In genomic region chr16:87664792-87665191, GRCh38 we compare ENCODE assay signal across 1 cellular context.
TF ChIP-seq lines count a peak whose summit lies in the region.

No MANE protein-coding gene starts in this region.

TF ChIP-seq in H1, 55 proteins besides CTCF, POLR2A, EP300 and RAD21:
- no peak for TF ChIP-seq SAP30 (IDR thresholded peaks at IDR 0.05; ENCODE audit: insufficient read depth, insufficient replicate concordance, low read length)
- TF ChIP-seq TAF1 (IDR thresholded peaks at IDR 0.05; ENCODE audit: low read depth, low read length): no peak
- no peak for TF ChIP-seq SP1 (IDR thresholded peaks at IDR 0.05; ENCODE audit: low read depth, low read length)
- no peak for TF ChIP-seq BRCA1 (IDR thresholded peaks at IDR 0.05; ENCODE audit: low read depth, low read length)
- TF ChIP-seq NANOG (IDR thresholded peaks at IDR 0.05; ENCODE audit: insufficient read depth, low read depth, low read length, poor library complexity, severe bottlenecking): no peak
- TF ChIP-seq YY1 (IDR thresholded peaks at IDR 0.05; ENCODE audit: low read depth, low read length): no peak
- TF ChIP-seq CTBP2 (IDR thresholded peaks at IDR 0.05; ENCODE audit: borderline replicate concordance, insufficient read depth, insufficient read length, low read length): no peak
- TF ChIP-seq EGR1 (IDR thresholded peaks at IDR 0.05; ENCODE audit: borderline replicate concordance, low read depth, low read length): no peak
- TF ChIP-seq KDM1A (IDR thresholded peaks at IDR 0.05; ENCODE audit: borderline replicate concordance, low read length): no peak
- no peak for TF ChIP-seq KDM5A (IDR thresholded peaks at IDR 0.05; ENCODE audit: low read length)
- no peak for TF ChIP-seq SUZ12 (IDR thresholded peaks at IDR 0.05; ENCODE audit: low read length)
- no peak for TF ChIP-seq RFX5 (IDR thresholded peaks at IDR 0.05; ENCODE audit: borderline replicate concordance, low read depth, low read length)
- TF ChIP-seq HDAC2 (IDR thresholded peaks at IDR 0.05; ENCODE audit: borderline replicate concordance in 1 of 2, low read depth in 2 of 2, low read length in 2 of 2): no peak
- no peak for TF ChIP-seq NRF1 (IDR thresholded peaks at IDR 0.05; ENCODE audit: low read depth, low read length)
- TF ChIP-seq RXRA (IDR thresholded peaks at IDR 0.05; ENCODE audit: insufficient read depth, low read depth, low read length): no peak
- no peak for TF ChIP-seq CREB1 (IDR thresholded peaks at IDR 0.05)
- TF ChIP-seq SIN3A (conservative IDR thresholded peaks at IDR 0.05 in 1 of 2, IDR thresholded peaks at IDR 0.05 in 1 of 2; ENCODE audit: low read depth in 1 of 2, low read length in 2 of 2): no peak
